In genomic region chr17:47862621-47863440, GRCh38 we compare ENCODE assay signal across 7 cellular contexts. TPM values are rescaled to one million over a fixed set of nuclear protein-coding genes. Genes with fewer than 3 reads are reported as not detected.
A peak's percentile ranks its signal among the peaks of the same experiment; 100 is the strongest.
DNase-seq lines count a peak whose midpoint lies in the region; ATAC-seq and TF ChIP-seq lines count a peak whose summit lies in the region.
"Had no signal": no experiment of that assay in that cellular context is flagged by ENCODE, and none has a peak within 500 bp of the region (broad histone marks: within the 10 kb centered on the region; RNA-seq: fewer than 3 reads in every experiment).

No MANE protein-coding gene starts in this region.

- H3K27ac ChIP-seq in colonic mucosa = no peak overlapping the region
- H3K27ac ChIP-seq: dorsolateral prefrontal cortex had no signal

- peak; percentile 65 for ATAC-seq in mucosa of descending colon
- no peak for ATAC-seq in HG03439 (IDR thresholded peaks at IDR 0.05; ENCODE audit: unreplicated experiment)
- ATAC-seq in HG02571 (IDR thresholded peaks at IDR 0.05; ENCODE audit: unreplicated experiment) = no peak

- H3K9ac ChIP-seq in colonic mucosa (ENCODE audit: low read depth in 2 of 2, low read length in 2 of 2) = peak overlapping the region in 1 of 2 donors; percentile 40

- intact Hi-C loops in mucosa of descending colon (cut with DNase I, micrococcal nuclease) = no loop called here
- intact Hi-C loops in colonic mucosa (cut with DNase I) = no loop called here

- no peak overlapping the region for H3K4me3 ChIP-seq in mucosa of descending colon
- no peak overlapping the region for H3K4me3 ChIP-seq in colonic mucosa
- H3K4me3 ChIP-seq: dorsolateral prefrontal cortex had no signal

- H3K36me3 ChIP-seq in mucosa of descending colon (ENCODE audit: low read depth) (no peaks in the 10 kb centered on the region), colonic mucosa (no peaks in the 10 kb centered on the region)

- TF ChIP-seq CTCF in mucosa of descending colon (IDR thresholded peaks at IDR 0.05) = no peak
- no peak for TF ChIP-seq CTCF in colonic mucosa (IDR thresholded peaks at IDR 0.05)

- H3K27me3 ChIP-seq in colonic mucosa = no peaks in the 10 kb centered on the region

- H3K9me3 ChIP-seq in mucosa of descending colon (no peaks in the 10 kb centered on the region), colonic mucosa (no peaks in the 10 kb centered on the region)

- DNase-seq in HCEC 1CT = peak; percentile 92
- DNase-seq in SW 1271 (lab: John Stamatoyannopoulos, UW) = peak; percentile 68 to 85
- no peak for DNase-seq in mucosa of descending colon
- no peak for DNase-seq in colonic mucosa
- DNase-seq: dorsolateral prefrontal cortex had no signal

- H3K4me1 ChIP-seq in mucosa of descending colon (ENCODE audit: low read depth) (no peaks in the 10 kb centered on the region), colonic mucosa (no peaks in the 10 kb centered on the region)

RNA-seq across cellular contexts. Expression of gene SP6, which starts 11.9 kb away (rescaled TPM):
- total RNA-seq in mucosa of descending colon = 10 to 100 TPM in 1 of 3 donors, 1 to 10 TPM in 2; 2.0 to 11.6 (median 4.7) TPM
- total RNA-seq in colonic mucosa = 1 to 10 TPM; 8.7 to 8.8 TPM

RNA-seq across cellular contexts. Expression of gene SCRN2, which starts 21.8 kb away (rescaled TPM):
- 10 to 100 TPM; 38.4 to 45.1 (median 38.5) TPM for total RNA-seq in mucosa of descending colon
- 10 to 100 TPM; 36.8 to 40.0 TPM for total RNA-seq in colonic mucosa

RNA-seq across cellular contexts. Expression of gene LRRC46, which starts 31.4 kb away (rescaled TPM):
- total RNA-seq in mucosa of descending colon (under 1 TPM in 2 of 3 donors, not detected in 1; 0.14 to 0.36 TPM), colonic mucosa (under 1 TPM; 0.20 to 0.21 TPM)

RNA-seq across cellular contexts. Expression of gene MRPL10, which starts 31.5 kb away (rescaled TPM):
- total RNA-seq in mucosa of descending colon (10 to 100 TPM; 36.2 to 46.0 (median 41.8) TPM), colonic mucosa (10 to 100 TPM; 32.2 to 50.8 TPM)

RNA-seq across cellular contexts. Expression of gene SP2, which starts 33.2 kb away (rescaled TPM):
- 10 to 100 TPM; 21.7 to 24.2 (median 21.7) TPM for total RNA-seq in mucosa of descending colon
- 10 to 100 TPM; 18.1 to 21.6 TPM for total RNA-seq in colonic mucosa

Comparison
In these comparisons a context has a peak if more than half of its experiments do, and no peak if none do; other contexts are left out.
1. DNase-seq: peak in HCEC 1CT (single experiment) and SW 1271 (2 of 2); none in mucosa of descending colon (0 of 3) and colonic mucosa (single experiment).